In the genomic region with DNA sequence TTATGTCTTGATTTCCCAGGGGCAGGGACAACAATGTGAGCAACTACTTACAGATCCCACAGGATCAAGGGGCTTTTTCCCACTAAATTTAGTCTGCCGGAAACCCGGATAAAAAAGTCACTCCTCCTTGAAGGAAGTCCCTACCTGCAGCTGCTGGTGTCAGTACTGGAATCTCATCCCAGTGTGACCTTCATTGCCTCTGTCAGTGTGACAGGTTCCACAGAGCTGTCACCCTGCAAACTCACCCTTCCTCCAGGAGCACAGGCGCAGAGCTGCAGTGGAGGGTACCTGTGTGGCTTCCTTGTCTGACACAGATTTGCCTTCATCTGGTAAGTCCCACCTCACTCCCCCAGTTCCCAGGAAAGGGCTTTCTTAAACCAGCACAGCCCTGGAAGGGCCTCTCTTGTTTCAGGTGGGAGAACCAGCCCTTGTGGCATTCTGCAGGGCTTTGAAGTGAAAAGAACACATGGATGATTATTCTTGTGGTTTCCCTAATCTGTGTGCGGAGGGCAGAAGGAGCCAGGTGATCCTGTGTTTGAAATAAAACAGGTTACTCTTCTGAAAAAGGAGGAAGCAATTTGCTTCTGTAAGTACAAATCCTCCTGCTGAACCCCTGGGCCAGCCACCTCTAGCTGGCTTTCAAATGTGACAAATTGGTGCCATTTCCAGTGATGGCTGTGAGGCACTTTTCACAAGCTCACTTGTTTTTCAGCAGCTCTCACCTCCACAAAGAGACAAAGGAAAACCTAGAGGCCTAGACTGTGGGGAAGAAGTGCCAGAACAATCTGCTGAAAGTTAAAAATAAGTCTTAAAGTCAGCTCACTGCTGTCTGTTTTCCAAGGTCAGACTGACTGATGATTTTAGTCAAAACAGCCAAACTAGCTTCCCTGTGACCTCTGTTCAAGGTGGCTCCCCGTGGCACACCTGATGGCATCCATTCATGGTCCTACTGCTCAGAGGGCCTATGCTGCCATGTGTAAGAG, we compare ENCODE assay signal across 26 cellular contexts. TPM values are rescaled to one million over a fixed set of nuclear protein-coding genes. Genes with fewer than 3 reads are reported as not detected.
DNase-seq lines count a peak whose midpoint lies in the region; ATAC-seq and TF ChIP-seq lines count a peak whose summit lies in the region.
"Had no signal": no experiment of that assay in that cellular context is flagged by ENCODE, and none has a peak within 500 bp of the region (broad histone marks: within the 10 kb centered on the region; RNA-seq: fewer than 3 reads in every experiment).

No MANE protein-coding gene starts in this region.

- peaks cover 19% of the 10 kb centered on the region for H3K4me1 ChIP-seq in KMS-11 (ENCODE audit: low read depth, poor library complexity, severe bottlenecking)
- H3K4me1 ChIP-seq in psoas muscle: peaks cover 23% of the 10 kb centered on the region
- H3K4me1 ChIP-seq: heart right ventricle, tibial artery had no signal

- H3K27ac ChIP-seq in KMS-11 (no peak overlapping the region), psoas muscle (peak overlapping the region; percentile 72)
- H3K27ac ChIP-seq: heart right ventricle, tibial artery had no signal

- no peaks in the 10 kb centered on the region for H3K9me3 ChIP-seq in psoas muscle
- H3K9me3 ChIP-seq: heart right ventricle, tibial artery had no signal

- peak; percentile 40 to 75 (median 69) for ATAC-seq in psoas muscle
- ATAC-seq in HG03432 (IDR thresholded peaks at IDR 0.05; ENCODE audit: unreplicated experiment): no peak
- ATAC-seq: activated CD8-positive, alpha-beta T cell treated with anti-CD3 and anti-CD28 coated beads, Interleukin-2, amount 10 ng/mL, durations not matched to agents 7 days and 5 days; activated naive CD8-positive, alpha-beta T cell treated with anti-CD3 and anti-CD28 coated beads, Interleukin-2, amount 50 U/mL, for 24 hours; sciatic nerve; stimulated activated naive CD8-positive, alpha-beta T cell treated with anti-CD3 and anti-CD28 coated beads, Interleukin-15, amount 100 ng/mL, for 72 hours had no signal

- no peak overlapping the region for H3K9ac ChIP-seq in KMS-11

- no peaks in the 10 kb centered on the region for H4K20me1 ChIP-seq in KMS-11 (ENCODE audit: insufficient read depth)

- H3K36me3 ChIP-seq in KMS-11 (ENCODE audit: insufficient read depth) (no peaks in the 10 kb centered on the region), psoas muscle (ENCODE audit: insufficient read depth in 1 of 2, low read depth in 1 of 2) (no peaks in the 10 kb centered on the region)
- H3K36me3 ChIP-seq: heart right ventricle, tibial artery had no signal

- intact Hi-C loops in psoas muscle (cut with DNase I): no loop called here

- H3K79me2 ChIP-seq in KMS-11 (ENCODE audit: insufficient read depth, low read depth): no peaks in the 10 kb centered on the region

- peak overlapping the region; percentile 5; the same call in 1 of the 2 replicates for H2AFZ ChIP-seq in KMS-11 (ENCODE audit: low read depth)

- H3K27me3 ChIP-seq in KMS-11 (ENCODE audit: insufficient read depth, low read depth) (no peaks in the 10 kb centered on the region), psoas muscle (ENCODE audit: insufficient read depth in 3 of 3, low read length in 2 of 3) (no peaks in the 10 kb centered on the region)
- H3K27me3 ChIP-seq: heart right ventricle, tibial artery had no signal

- H3K4me3 ChIP-seq in KMS-11 (IDR thresholded peaks at IDR 0.05; ENCODE audit: insufficient read depth, low read depth, low read length) (no peak overlapping the region), psoas muscle (peak overlapping the region; percentile 41)
- H3K4me3 ChIP-seq: heart right ventricle, tibial artery had no signal

- TF ChIP-seq CTCF in KMS-11 (conservative IDR thresholded peaks at IDR 0.05; ENCODE audit: low read depth, low read length) (no peak), psoas muscle (IDR thresholded peaks at IDR 0.05) (no peak)

- peak overlapping the region; percentile 11; the same call in 1 of the 2 replicates for H3K4me2 ChIP-seq in KMS-11

- peak; percentile 41 for DNase-seq in DMS53 (lab: John Stamatoyannopoulos, UW)
- DNase-seq in DMS53 treated with DMSO at 0.1 percent for 48 hours (lab: John Stamatoyannopoulos, UW; ENCODE audit: unreplicated experiment): no peak
- peak; percentile 95 for DNase-seq in islet precursor cell
- DNase-seq in psoas muscle: no peak
- DNase-seq in NAMALWA (ENCODE audit: low spot score): no peak
- no peak for DNase-seq in NK-92 treated with Interleukin-12 subunit alpha and Interleukin-12 subunit beta, amount 100 ng/mL, for 24 hours (lab: John Stamatoyannopoulos, UW)
- DNase-seq: activated CD4-positive, CD25-positive, alpha-beta regulatory T cell treated with anti-CD3 and anti-CD28 coated beads, Interleukin-2, amount 50 U/mL, for 72 hours; activated CD8-positive, alpha-beta T cell treated with anti-CD3 and anti-CD28 coated beads, Interleukin-2, amount 10 ng/mL, durations not matched to agents 7 days and 5 days; activated effector memory CD4-positive, alpha-beta T cell treated with anti-CD3 and anti-CD28 coated beads, Interleukin-2, amount 50 U/mL, for 16 hours; activated naive CD8-positive, alpha-beta T cell treated with anti-CD3 and anti-CD28 coated beads, Interleukin-2, amount 50 U/mL, for 24 hours; activated T-cell treated with anti-CD3 and anti-CD28 coated beads for 4 hours; CD4-positive, alpha-beta memory T cell; GF-D8; heart right ventricle; left cardiac atrium; MV-4-11; NCI-H1694; NCI-H226; NCI-H82; SIG-M5; stimulated activated CD4-positive, alpha-beta T cell treated with anti-CD3 and anti-CD28 coated beads, Interleukin-15, amount 100 ng/mL, for 24 hours; stimulated activated naive CD8-positive, alpha-beta T cell treated with anti-CD3 and anti-CD28 coated beads, Interleukin-15, amount 100 ng/mL, for 72 hours; tibial artery had no signal

- WGBS in psoas muscle, 3 donors: 48 to 70% (median 54%) methylated on average over 5 of the region's 5 CpGs

RNA-seq across cellular contexts. Expression of a gene that starts 9.2 kb away (rescaled TPM):
- 10 to 100 TPM in 3 of 4 donors, 1 to 10 TPM in 1; 2.3 to 17.8 (median 15.7) TPM for total RNA-seq in psoas muscle
- polyA plus RNA-seq in psoas muscle: 1 to 10 TPM; 3.9 to 4.4 (median 4.0) TPM
- total RNA-seq: CD4-positive, alpha-beta memory T cell had no signal

Comparison
In these comparisons a context has a peak if more than half of its experiments do, and no peak if none do; other contexts are left out.
1. DNase-seq: peak in DMS53 (single experiment) and islet precursor cell (single experiment); none in DMS53 treated with DMSO at 0.1 percent for 48 hours (single experiment), psoas muscle (0 of 2), NAMALWA (single experiment) and NK-92 treated with Interleukin-12 subunit alpha and Interleukin-12 subunit beta, amount 100 ng/mL, for 24 hours (single experiment).